13 cellular contexts compared by ENCODE assay signal in the genomic region with DNA sequence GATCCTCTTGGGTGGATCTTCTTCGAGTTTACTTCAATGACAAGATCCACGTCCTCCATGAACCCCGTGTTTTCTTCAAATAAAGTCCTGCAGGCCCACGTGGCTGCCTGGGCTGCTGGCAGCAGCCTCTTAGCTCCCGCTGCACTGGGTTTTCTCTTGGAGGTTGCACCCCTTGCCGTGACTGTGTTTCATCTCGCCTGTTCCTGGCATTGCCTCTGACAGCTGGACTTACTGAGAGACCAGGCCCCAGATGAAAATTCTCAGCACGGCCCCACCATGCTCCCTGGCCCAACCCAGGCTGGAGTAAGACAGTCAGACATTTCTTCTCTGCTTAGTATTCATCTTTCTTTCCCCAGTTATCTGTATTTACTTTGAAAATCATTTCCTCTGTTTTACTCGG.
A peak's percentile ranks its signal among the peaks of the same experiment; 100 is the strongest.
DNase-seq lines count a peak whose midpoint lies in the region; ATAC-seq and TF ChIP-seq lines count a peak whose summit lies in the region.
"Had no signal": no experiment of that assay in that cellular context is flagged by ENCODE, and none has a peak within 500 bp of the region (broad histone marks: within the 10 kb centered on the region; RNA-seq: fewer than 3 reads in every experiment).

No MANE protein-coding gene starts in this region.

- no peak for TF ChIP-seq CTCF in fibroblast of villous mesenchyme (IDR thresholded peaks at IDR 0.05; ENCODE audit: insufficient read depth, low read depth, low read length)

- H3K4me1 ChIP-seq in HAP-1, result no peaks in the 10 kb centered on the region

- in situ Hi-C loops in HAP-1 (cut with MboI; ENCODE audit: low sequenced_read_pairs), result no loop called here

- no peaks in the 10 kb centered on the region for H3K9me3 ChIP-seq in HAP-1

- H3K27me3 ChIP-seq in HAP-1 (ENCODE audit: low read depth), result no peaks in the 10 kb centered on the region

- H3K4me3 ChIP-seq in fibroblast of villous mesenchyme (ENCODE audit: low read depth, low read length), result no peak overlapping the region
- no peak overlapping the region for H3K4me3 ChIP-seq in HAP-1

- peak; percentile 93 for ATAC-seq in SK-N-SH treated with all-trans-retinoic acid at 6 μM for 48 hours
- ATAC-seq: activated CD4-positive, CD25-positive, alpha-beta regulatory T cell treated with anti-CD3 and anti-CD28 coated beads, Interleukin-2, amount 50 U/mL, for 24 hours had no signal

- H3K36me3 ChIP-seq in HAP-1 (replicated peaks), result no peaks in the 10 kb centered on the region

- DNase-seq in fibroblast of villous mesenchyme (ENCODE audit: low read depth) (peak; percentile 88), myocyte (ENCODE audit: low read depth) (peak; percentile 78), ureter (ENCODE audit: low spot score) (peak; percentile 51), middle frontal gyrus (ENCODE audit: extremely low spot score, low spot score) (no peak), NCI-H510A (lab: John Stamatoyannopoulos, UW) (no peak), HAP-1 (ENCODE audit: low spot score in 2 of 2) (no peak), NCI-H1694 (lab: John Stamatoyannopoulos, UW) (no peak)
- DNase-seq: activated T-cell treated with anti-CD3 and anti-CD28 coated beads, Interleukin-2, amount 50 U/mL, for 24 hours; NCI-H1930; NK-92 treated with Interleukin-12 subunit alpha and Interleukin-12 subunit beta, amount 100 ng/mL, for 24 hours; SW 1271 had no signal

TF ChIP-seq in SK-N-SH treated with all-trans-retinoic acid at 6 μM for 48 hours, 23 proteins besides CTCF, POLR2A, EP300 and RAD21:
- TF ChIP-seq SNAI2 (CRISPR knock-in tag; IDR thresholded peaks at IDR 0.05) (no peak), TOX (CRISPR knock-in tag; IDR thresholded peaks at IDR 0.05; ENCODE audit: borderline replicate concordance) (peak; percentile 27; the same call in 1 of the 2 replicates)

Comparison
In these comparisons a context has a peak if more than half of its experiments do, and no peak if none do; other contexts are left out.
1. DNase-seq: peak in fibroblast of villous mesenchyme (single experiment), myocyte (single experiment) and ureter (single experiment); none in middle frontal gyrus (single experiment), NCI-H510A (single experiment), HAP-1 (0 of 2) and NCI-H1694 (single experiment).